11 cellular contexts compared by ENCODE assay signal in genomic region chr2:170680172-170680913, GRCh38. TPM values are rescaled to one million over a fixed set of nuclear protein-coding genes. Genes with fewer than 3 reads are reported as not detected.
DNase-seq lines count a peak whose midpoint lies in the region; ATAC-seq and TF ChIP-seq lines count a peak whose summit lies in the region.
"Had no signal": no experiment of that assay in that cellular context is flagged by ENCODE, and none has a peak within 500 bp of the region (broad histone marks: within the 10 kb centered on the region; RNA-seq: fewer than 3 reads in every experiment).

No MANE protein-coding gene starts in this region.

- H3K27ac ChIP-seq in ascending aorta: no peak overlapping the region

- no peaks in the 10 kb centered on the region for H3K4me1 ChIP-seq in ascending aorta

- intact Hi-C loops in ascending aorta (cut with DNase I): no loop called here

- DNase-seq in DMS 273 treated with DMSO at 0.1 percent for 48 hours (lab: John Stamatoyannopoulos, UW) (peak; percentile 97), GM19240 (ENCODE audit: insufficient read length, low spot score) (peak; percentile 4), NCI-H2171 (lab: John Stamatoyannopoulos, UW) (peak; percentile 83), ascending aorta (ENCODE audit: low spot score in 2 of 2) (no peak), AML-193 (lab: John Stamatoyannopoulos, UW) (no peak)
- no peak for DNase-seq in activated T-cell treated with anti-CD3 and anti-CD28 coated beads, Interleukin-2, amount 50 U/mL, for 1 hour
- DNase-seq in activated CD4-positive, alpha-beta T cell treated with anti-CD3 and anti-CD28 coated beads, Interleukin-2, amount 50 U/mL, for 48 hours: no peak
- DNase-seq: nucleus accumbens had no signal

- no peak for TF ChIP-seq CTCF in ascending aorta (IDR thresholded peaks at IDR 0.05)

- H3K9me3 ChIP-seq in ascending aorta: no peaks in the 10 kb centered on the region

- H3K4me3 ChIP-seq in ascending aorta: no peak overlapping the region

- no peaks in the 10 kb centered on the region for H3K27me3 ChIP-seq in ascending aorta

- H3K36me3 ChIP-seq in ascending aorta: no peaks in the 10 kb centered on the region

- peak; percentile 80 for ATAC-seq in HG02884 (IDR thresholded peaks at IDR 0.05; ENCODE audit: unreplicated experiment)

RNA-seq across cellular contexts. Expression of gene SP5, which starts 34.8 kb away (rescaled TPM):
- total RNA-seq in ascending aorta: 2.8 TPM
- total RNA-seq: activated T-helper 1 cell treated with anti-CD3 and anti-CD28 coated beads, Interleukin-12 subunit alpha, Interleukin-12 subunit beta, Interleukin-2, Interleukin-4 antibody, amounts not matched to agents 30 ng/mL and 10 ng/mL and 1 ng/mL, durations not matched to agents 14 hours and 24 hours and 36 hours; dermis microvascular lymphatic vessel endothelial cell had no signal

Comparison
In these comparisons a context has a peak if more than half of its experiments do, and no peak if none do; other contexts are left out.
1. DNase-seq: peak in DMS 273 treated with DMSO at 0.1 percent for 48 hours (single experiment), GM19240 (single experiment) and NCI-H2171 (single experiment); none in ascending aorta (0 of 2), AML-193 (0 of 2), activated T-cell treated with anti-CD3 and anti-CD28 coated beads, Interleukin-2, amount 50 U/mL, for 1 hour (single experiment) and activated CD4-positive, alpha-beta T cell treated with anti-CD3 and anti-CD28 coated beads, Interleukin-2, amount 50 U/mL, for 48 hours (0 of 2).